ENCODE assay signal across 1 cellular context in the genomic region with DNA sequence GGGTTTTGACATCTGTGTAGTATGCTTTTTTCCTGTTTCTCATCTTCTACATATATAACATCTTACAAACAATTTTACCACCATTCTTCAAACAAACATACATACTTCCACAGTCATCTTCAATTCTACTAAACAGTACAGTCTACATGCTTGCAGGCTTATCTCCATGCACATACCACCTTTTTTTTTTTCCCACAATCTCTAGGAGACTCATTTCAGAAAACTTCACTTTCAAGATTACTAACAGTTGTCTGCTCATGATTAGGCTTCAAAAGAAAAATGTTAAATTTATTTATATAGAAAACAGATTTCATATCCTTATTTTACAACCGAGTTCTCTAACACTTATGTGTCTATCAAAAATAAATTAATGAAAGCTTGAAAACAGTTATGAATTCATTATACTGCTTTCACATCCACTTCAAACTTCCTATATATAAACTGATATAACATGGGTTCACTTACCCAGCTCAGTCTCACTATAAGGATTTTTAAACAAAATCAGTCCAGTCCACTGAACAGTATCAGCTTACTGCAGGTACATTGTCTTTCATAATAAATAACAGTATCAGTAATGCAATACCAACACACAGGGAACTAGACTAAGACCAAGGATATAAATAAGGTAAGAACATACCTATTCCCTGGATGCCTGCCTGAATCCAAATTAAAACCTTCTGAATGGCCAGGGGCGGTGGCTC.
A peak's percentile ranks its signal among the peaks of the same experiment; 100 is the strongest.
TF ChIP-seq lines count a peak whose summit lies in the region.

No MANE protein-coding gene starts in this region.

TF ChIP-seq in GM12878, 131 proteins besides CTCF, POLR2A, EP300 and RAD21 (continued from another document and continues in another):
- TF ChIP-seq, protein P1, sequence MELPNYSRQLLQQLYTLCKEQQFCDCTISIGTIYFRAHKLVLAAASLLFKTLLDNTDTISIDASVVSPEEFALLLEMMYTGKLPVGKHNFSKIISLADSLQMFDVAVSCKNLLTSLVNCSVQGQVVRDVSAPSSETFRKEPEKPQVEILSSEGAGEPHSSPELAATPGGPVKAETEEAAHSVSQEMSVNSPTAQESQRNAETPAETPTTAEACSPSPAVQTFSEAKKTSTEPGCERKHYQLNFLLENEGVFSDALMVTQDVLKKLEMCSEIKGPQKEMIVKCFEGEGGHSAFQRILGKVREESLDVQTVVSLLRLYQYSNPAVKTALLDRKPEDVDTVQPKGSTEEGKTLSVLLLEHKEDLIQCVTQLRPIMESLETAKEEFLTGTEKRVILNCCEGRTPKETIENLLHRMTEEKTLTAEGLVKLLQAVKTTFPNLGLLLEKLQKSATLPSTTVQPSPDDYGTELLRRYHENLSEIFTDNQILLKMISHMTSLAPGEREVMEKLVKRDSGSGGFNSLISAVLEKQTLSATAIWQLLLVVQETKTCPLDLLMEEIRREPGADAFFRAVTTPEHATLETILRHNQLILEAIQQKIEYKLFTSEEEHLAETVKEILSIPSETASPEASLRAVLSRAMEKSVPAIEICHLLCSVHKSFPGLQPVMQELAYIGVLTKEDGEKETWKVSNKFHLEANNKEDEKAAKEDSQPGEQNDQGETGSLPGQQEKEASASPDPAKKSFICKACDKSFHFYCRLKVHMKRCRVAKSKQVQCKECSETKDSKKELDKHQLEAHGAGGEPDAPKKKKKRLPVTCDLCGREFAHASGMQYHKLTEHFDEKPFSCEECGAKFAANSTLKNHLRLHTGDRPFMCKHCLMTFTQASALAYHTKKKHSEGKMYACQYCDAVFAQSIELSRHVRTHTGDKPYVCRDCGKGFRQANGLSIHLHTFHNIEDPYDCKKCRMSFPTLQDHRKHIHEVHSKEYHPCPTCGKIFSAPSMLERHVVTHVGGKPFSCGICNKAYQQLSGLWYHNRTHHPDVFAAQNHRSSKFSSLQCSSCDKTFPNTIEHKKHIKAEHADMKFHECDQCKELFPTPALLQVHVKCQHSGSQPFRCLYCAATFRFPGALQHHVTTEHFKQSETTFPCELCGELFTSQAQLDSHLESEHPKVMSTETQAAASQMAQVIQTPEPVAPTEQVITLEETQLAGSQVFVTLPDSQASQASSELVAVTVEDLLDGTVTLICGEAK (IDR thresholded peaks at IDR 0.05; ENCODE audit: borderline replicate concordance), result no peak
- TF ChIP-seq CEBPB (IDR thresholded peaks at IDR 0.05; ENCODE audit: borderline replicate concordance in 1 of 2, low read depth in 2 of 2, low read length in 2 of 2), result no peak
- TF ChIP-seq, protein P2, sequence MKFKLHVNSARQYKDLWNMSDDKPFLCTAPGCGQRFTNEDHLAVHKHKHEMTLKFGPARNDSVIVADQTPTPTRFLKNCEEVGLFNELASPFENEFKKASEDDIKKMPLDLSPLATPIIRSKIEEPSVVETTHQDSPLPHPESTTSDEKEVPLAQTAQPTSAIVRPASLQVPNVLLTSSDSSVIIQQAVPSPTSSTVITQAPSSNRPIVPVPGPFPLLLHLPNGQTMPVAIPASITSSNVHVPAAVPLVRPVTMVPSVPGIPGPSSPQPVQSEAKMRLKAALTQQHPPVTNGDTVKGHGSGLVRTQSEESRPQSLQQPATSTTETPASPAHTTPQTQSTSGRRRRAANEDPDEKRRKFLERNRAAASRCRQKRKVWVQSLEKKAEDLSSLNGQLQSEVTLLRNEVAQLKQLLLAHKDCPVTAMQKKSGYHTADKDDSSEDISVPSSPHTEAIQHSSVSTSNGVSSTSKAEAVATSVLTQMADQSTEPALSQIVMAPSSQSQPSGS (IDR thresholded peaks at IDR 0.05; ENCODE audit: low read length), result peak; percentile 76; the same call in 1 of the 2 replicates
- TF ChIP-seq WRNIP1 (IDR thresholded peaks at IDR 0.05; ENCODE audit: borderline replicate concordance, low read depth, low read length), result no peak
- no peak for TF ChIP-seq TARDBP (IDR thresholded peaks at IDR 0.05; ENCODE audit: borderline replicate concordance)
- TF ChIP-seq RFX5 (IDR thresholded peaks at IDR 0.05; ENCODE audit: low read depth, low read length), result no peak
- TF ChIP-seq RUNX3 (IDR thresholded peaks at IDR 0.05; ENCODE audit: low read length), result peak; percentile 77
- TF ChIP-seq DPF2 (IDR thresholded peaks at IDR 0.05), result 0 out of 2 replicates have a peak, but pooled peaks have one; percentile 31
- peak; percentile 85 for TF ChIP-seq MTA2 (IDR thresholded peaks at IDR 0.05; ENCODE audit: low read depth)
- TF ChIP-seq CHD4 (IDR thresholded peaks at IDR 0.05), result no peak
- no peak for TF ChIP-seq EGR1 (IDR thresholded peaks at IDR 0.05; ENCODE audit: borderline replicate concordance in 1 of 2, low read depth in 2 of 2, low read length in 2 of 2)
- TF ChIP-seq MTA3 (IDR thresholded peaks at IDR 0.05; ENCODE audit: borderline replicate concordance, low read length), result no peak; the same call in 1 of the 2 replicates
- TF ChIP-seq ASH2L (IDR thresholded peaks at IDR 0.05; ENCODE audit: borderline replicate concordance, low read depth), result no peak
- TF ChIP-seq, protein P3, sequence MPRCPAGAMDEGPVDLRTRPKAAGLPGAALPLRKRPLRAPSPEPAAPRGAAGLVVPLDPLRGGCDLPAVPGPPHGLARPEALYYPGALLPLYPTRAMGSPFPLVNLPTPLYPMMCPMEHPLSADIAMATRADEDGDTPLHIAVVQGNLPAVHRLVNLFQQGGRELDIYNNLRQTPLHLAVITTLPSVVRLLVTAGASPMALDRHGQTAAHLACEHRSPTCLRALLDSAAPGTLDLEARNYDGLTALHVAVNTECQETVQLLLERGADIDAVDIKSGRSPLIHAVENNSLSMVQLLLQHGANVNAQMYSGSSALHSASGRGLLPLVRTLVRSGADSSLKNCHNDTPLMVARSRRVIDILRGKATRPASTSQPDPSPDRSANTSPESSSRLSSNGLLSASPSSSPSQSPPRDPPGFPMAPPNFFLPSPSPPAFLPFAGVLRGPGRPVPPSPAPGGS (IDR thresholded peaks at IDR 0.05; ENCODE audit: borderline replicate concordance, insufficient read depth, low read depth, low read length, poor library complexity, severe bottlenecking), result peak; percentile 37
- TF ChIP-seq, protein P4, sequence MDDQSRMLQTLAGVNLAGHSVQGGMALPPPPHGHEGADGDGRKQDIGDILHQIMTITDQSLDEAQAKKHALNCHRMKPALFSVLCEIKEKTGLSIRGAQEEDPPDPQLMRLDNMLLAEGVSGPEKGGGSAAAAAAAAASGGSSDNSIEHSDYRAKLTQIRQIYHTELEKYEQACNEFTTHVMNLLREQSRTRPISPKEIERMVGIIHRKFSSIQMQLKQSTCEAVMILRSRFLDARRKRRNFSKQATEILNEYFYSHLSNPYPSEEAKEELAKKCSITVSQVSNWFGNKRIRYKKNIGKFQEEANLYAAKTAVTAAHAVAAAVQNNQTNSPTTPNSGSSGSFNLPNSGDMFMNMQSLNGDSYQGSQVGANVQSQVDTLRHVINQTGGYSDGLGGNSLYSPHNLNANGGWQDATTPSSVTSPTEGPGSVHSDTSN (IDR thresholded peaks at IDR 0.05; ENCODE audit: insufficient replicate concordance, low read depth, low read length), result no peak
- TF ChIP-seq, protein P5, sequence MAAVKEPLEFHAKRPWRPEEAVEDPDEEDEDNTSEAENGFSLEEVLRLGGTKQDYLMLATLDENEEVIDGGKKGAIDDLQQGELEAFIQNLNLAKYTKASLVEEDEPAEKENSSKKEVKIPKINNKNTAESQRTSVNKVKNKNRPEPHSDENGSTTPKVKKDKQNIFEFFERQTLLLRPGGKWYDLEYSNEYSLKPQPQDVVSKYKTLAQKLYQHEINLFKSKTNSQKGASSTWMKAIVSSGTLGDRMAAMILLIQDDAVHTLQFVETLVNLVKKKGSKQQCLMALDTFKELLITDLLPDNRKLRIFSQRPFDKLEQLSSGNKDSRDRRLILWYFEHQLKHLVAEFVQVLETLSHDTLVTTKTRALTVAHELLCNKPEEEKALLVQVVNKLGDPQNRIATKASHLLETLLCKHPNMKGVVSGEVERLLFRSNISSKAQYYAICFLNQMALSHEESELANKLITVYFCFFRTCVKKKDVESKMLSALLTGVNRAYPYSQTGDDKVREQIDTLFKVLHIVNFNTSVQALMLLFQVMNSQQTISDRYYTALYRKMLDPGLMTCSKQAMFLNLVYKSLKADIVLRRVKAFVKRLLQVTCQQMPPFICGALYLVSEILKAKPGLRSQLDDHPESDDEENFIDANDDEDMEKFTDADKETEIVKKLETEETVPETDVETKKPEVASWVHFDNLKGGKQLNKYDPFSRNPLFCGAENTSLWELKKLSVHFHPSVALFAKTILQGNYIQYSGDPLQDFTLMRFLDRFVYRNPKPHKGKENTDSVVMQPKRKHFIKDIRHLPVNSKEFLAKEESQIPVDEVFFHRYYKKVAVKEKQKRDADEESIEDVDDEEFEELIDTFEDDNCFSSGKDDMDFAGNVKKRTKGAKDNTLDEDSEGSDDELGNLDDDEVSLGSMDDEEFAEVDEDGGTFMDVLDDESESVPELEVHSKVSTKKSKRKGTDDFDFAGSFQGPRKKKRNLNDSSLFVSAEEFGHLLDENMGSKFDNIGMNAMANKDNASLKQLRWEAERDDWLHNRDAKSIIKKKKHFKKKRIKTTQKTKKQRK (IDR thresholded peaks at IDR 0.05; ENCODE audit: low read depth, low read length), result no peak
- no peak for TF ChIP-seq SRF (IDR thresholded peaks at IDR 0.05; ENCODE audit: low read depth in 2 of 2, low read length in 2 of 2)
- TF ChIP-seq, protein P6, sequence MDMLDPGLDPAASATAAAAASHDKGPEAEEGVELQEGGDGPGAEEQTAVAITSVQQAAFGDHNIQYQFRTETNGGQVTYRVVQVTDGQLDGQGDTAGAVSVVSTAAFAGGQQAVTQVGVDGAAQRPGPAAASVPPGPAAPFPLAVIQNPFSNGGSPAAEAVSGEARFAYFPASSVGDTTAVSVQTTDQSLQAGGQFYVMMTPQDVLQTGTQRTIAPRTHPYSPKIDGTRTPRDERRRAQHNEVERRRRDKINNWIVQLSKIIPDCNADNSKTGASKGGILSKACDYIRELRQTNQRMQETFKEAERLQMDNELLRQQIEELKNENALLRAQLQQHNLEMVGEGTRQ (IDR thresholded peaks at IDR 0.05; ENCODE audit: borderline replicate concordance, low read depth, low read length), result no peak
- no peak for TF ChIP-seq POLR2AphosphoS5 (IDR thresholded peaks at IDR 0.05; ENCODE audit: low read length)
- TF ChIP-seq IRF4 (IDR thresholded peaks at IDR 0.05; ENCODE audit: low read depth, low read length), result peak; percentile 80; the same call in 1 of the 2 replicates
- TF ChIP-seq MEF2A (IDR thresholded peaks at IDR 0.05; ENCODE audit: insufficient read depth, low read depth, low read length), result 0 out of 2 replicates have a peak, but pooled peaks have one; percentile 66
- no peak for TF ChIP-seq PML (IDR thresholded peaks at IDR 0.05; ENCODE audit: low read length)
- TF ChIP-seq, protein P7, sequence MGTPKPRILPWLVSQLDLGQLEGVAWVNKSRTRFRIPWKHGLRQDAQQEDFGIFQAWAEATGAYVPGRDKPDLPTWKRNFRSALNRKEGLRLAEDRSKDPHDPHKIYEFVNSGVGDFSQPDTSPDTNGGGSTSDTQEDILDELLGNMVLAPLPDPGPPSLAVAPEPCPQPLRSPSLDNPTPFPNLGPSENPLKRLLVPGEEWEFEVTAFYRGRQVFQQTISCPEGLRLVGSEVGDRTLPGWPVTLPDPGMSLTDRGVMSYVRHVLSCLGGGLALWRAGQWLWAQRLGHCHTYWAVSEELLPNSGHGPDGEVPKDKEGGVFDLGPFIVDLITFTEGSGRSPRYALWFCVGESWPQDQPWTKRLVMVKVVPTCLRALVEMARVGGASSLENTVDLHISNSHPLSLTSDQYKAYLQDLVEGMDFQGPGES (IDR thresholded peaks at IDR 0.05), result no peak
- TF ChIP-seq, protein P8, sequence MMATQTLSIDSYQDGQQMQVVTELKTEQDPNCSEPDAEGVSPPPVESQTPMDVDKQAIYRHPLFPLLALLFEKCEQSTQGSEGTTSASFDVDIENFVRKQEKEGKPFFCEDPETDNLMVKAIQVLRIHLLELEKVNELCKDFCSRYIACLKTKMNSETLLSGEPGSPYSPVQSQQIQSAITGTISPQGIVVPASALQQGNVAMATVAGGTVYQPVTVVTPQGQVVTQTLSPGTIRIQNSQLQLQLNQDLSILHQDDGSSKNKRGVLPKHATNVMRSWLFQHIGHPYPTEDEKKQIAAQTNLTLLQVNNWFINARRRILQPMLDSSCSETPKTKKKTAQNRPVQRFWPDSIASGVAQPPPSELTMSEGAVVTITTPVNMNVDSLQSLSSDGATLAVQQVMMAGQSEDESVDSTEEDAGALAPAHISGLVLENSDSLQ (IDR thresholded peaks at IDR 0.05), result peak; percentile 50; the same call in 1 of the 2 replicates
- no peak for TF ChIP-seq SPI1 (IDR thresholded peaks at IDR 0.05; ENCODE audit: borderline replicate concordance, insufficient read depth, low read depth, low read length)
- TF ChIP-seq EED (IDR thresholded peaks at IDR 0.05; ENCODE audit: low read depth), result no peak
- TF ChIP-seq BHLHE40 (IDR thresholded peaks at IDR 0.05; ENCODE audit: borderline replicate concordance in 1 of 2, low read depth in 2 of 2, low read length in 1 of 2), result no peak
- peak; percentile 25; the same call in 1 of the 2 replicates for TF ChIP-seq CREM (IDR thresholded peaks at IDR 0.05; ENCODE audit: low read depth)
- TF ChIP-seq ZNF384 (IDR thresholded peaks at IDR 0.05; ENCODE audit: borderline replicate concordance, low read depth, low read length), result peak; percentile 80
- TF ChIP-seq, protein P9, sequence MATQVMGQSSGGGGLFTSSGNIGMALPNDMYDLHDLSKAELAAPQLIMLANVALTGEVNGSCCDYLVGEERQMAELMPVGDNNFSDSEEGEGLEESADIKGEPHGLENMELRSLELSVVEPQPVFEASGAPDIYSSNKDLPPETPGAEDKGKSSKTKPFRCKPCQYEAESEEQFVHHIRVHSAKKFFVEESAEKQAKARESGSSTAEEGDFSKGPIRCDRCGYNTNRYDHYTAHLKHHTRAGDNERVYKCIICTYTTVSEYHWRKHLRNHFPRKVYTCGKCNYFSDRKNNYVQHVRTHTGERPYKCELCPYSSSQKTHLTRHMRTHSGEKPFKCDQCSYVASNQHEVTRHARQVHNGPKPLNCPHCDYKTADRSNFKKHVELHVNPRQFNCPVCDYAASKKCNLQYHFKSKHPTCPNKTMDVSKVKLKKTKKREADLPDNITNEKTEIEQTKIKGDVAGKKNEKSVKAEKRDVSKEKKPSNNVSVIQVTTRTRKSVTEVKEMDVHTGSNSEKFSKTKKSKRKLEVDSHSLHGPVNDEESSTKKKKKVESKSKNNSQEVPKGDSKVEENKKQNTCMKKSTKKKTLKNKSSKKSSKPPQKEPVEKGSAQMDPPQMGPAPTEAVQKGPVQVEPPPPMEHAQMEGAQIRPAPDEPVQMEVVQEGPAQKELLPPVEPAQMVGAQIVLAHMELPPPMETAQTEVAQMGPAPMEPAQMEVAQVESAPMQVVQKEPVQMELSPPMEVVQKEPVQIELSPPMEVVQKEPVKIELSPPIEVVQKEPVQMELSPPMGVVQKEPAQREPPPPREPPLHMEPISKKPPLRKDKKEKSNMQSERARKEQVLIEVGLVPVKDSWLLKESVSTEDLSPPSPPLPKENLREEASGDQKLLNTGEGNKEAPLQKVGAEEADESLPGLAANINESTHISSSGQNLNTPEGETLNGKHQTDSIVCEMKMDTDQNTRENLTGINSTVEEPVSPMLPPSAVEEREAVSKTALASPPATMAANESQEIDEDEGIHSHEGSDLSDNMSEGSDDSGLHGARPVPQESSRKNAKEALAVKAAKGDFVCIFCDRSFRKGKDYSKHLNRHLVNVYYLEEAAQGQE (IDR thresholded peaks at IDR 0.05; ENCODE audit: low read depth, low read length), result no peak
- TF ChIP-seq, protein P10, sequence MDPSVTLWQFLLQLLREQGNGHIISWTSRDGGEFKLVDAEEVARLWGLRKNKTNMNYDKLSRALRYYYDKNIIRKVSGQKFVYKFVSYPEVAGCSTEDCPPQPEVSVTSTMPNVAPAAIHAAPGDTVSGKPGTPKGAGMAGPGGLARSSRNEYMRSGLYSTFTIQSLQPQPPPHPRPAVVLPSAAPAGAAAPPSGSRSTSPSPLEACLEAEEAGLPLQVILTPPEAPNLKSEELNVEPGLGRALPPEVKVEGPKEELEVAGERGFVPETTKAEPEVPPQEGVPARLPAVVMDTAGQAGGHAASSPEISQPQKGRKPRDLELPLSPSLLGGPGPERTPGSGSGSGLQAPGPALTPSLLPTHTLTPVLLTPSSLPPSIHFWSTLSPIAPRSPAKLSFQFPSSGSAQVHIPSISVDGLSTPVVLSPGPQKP (IDR thresholded peaks at IDR 0.05; ENCODE audit: low read depth, low read length), result no peak
- peak; percentile 97 for TF ChIP-seq JUNB (IDR thresholded peaks at IDR 0.05)
- no peak for TF ChIP-seq FOXK2 (IDR thresholded peaks at IDR 0.05)
- peak; percentile 31; the same call in 1 of the 2 replicates for TF ChIP-seq NBN (IDR thresholded peaks at IDR 0.05)
